Comparison of ENCODE assay signal across 18 cellular contexts in the genomic region with DNA sequence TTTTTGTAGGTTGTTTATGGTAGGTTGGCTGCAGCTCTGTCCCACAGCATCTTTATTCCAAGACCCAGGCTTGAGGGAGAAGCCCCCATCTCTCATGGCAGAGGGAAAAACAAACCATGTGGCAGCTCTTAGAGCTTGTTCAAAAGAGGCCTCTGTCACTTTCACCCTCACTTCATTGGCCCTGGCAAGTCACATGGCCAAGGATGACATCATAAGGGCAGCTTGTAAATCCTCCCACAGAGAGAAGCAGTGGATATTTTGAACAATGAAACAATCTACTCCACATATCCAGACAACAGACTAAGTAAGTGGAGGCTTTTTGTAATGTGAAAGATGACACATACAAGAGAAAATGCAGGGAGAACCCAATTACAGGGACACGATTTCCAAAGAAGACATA.
DNase-seq lines count a peak whose midpoint lies in the region; ATAC-seq lines count a peak whose summit lies in the region.
"Had no signal": no experiment of that assay in that cellular context is flagged by ENCODE, and none has a peak within 500 bp of the region (broad histone marks: within the 10 kb centered on the region; RNA-seq: fewer than 3 reads in every experiment).

No MANE protein-coding gene starts in this region.

- no peaks in the 10 kb centered on the region for H3K79me2 ChIP-seq in GM23248 (ENCODE audit: insufficient read depth)

- no peak for ATAC-seq in HG03139 (IDR thresholded peaks at IDR 0.05; ENCODE audit: unreplicated experiment)
- ATAC-seq: activated T-cell treated with anti-CD3 and anti-CD28 coated beads, Interleukin-2, amount 50 U/mL, for 72 hours had no signal

- WGBS in GM23248 (ENCODE audit: low coverage in 1 of 2, low lambda C conversion rate in 2 of 2, missing lambda C conversion rate in 2 of 2), 2 experiments: 0% methylated on average over 1 of the region's 1 CpG

- no peaks in the 10 kb centered on the region for H3K4me1 Mint-ChIP-seq in activated CD4-positive, alpha-beta T cell treated with anti-CD3 and anti-CD28 coated beads, Interleukin-2, amount 10 ng/mL, durations not matched to agents 24 days and 14 days
- no peaks in the 10 kb centered on the region for H3K4me1 Mint-ChIP-seq in activated naive CD4-positive, alpha-beta T cell treated with anti-CD3 and anti-CD28 coated beads for 36 hours (ENCODE audit: low read depth)

- no peaks in the 10 kb centered on the region for H3K9me3 Mint-ChIP-seq in activated CD4-positive, alpha-beta T cell treated with anti-CD3 and anti-CD28 coated beads, Interleukin-2, amount 10 ng/mL, durations not matched to agents 24 days and 14 days
- no peaks in the 10 kb centered on the region for H3K9me3 Mint-ChIP-seq in activated naive CD4-positive, alpha-beta T cell treated with anti-CD3 and anti-CD28 coated beads for 36 hours
- H3K9me3 Mint-ChIP-seq: activated T-cell treated with anti-CD3 and anti-CD28 coated beads, Interleukin-2, amount 50 U/mL, for 72 hours had no signal

- peak; percentile 22 for DNase-seq in A172 (ENCODE audit: low spot score)
- DNase-seq in GM23248: peak; percentile 29
- DNase-seq in astrocyte of the hippocampus (ENCODE audit: low read depth, low spot score): peak; percentile 21
- peak; percentile 41 for DNase-seq in islet precursor cell
- no peak for DNase-seq in SKM-1 treated with dmso at 0.1 percent for 144 hours (lab: John Stamatoyannopoulos, UW; ENCODE audit: unreplicated experiment)
- no peak for DNase-seq in activated CD4-positive, alpha-beta T cell treated with anti-CD3 and anti-CD28 coated beads, Interleukin-2, amount 10 ng/mL, durations not matched to agents 24 days and 14 days
- DNase-seq in activated naive CD4-positive, alpha-beta T cell treated with anti-CD3 and anti-CD28 coated beads for 36 hours: no peak
- DNase-seq: activated CD4-positive, alpha-beta T cell treated with anti-CD3 and anti-CD28 coated beads, Interleukin-2, amount 50 U/mL, for 1 hour; activated T-cell treated with anti-CD3 and anti-CD28 coated beads, Interleukin-2, amount 50 U/mL, for 72 hours; AML-193; mesenchymal stem cell; NCI-H2029 treated with DMSO at 0.1 percent for 48 hours; NK-92 treated with Interleukin-12 subunit alpha and Interleukin-12 subunit beta, amount 100 ng/mL, for 24 hours; Right ventricle myocardium superior had no signal

- H3K27ac ChIP-seq in GM23248: no peak overlapping the region
- H3K27ac ChIP-seq: esophagus muscularis mucosa, spleen, stomach had no signal

- CTCF ChIA-PET in activated naive CD4-positive, alpha-beta T cell treated with anti-CD3 and anti-CD28 coated beads for 36 hours (lab: Charles Lee): no interaction called here

- H3K9ac ChIP-seq in GM23248: no peak overlapping the region

- no peaks in the 10 kb centered on the region for H3K36me3 Mint-ChIP-seq in activated CD4-positive, alpha-beta T cell treated with anti-CD3 and anti-CD28 coated beads, Interleukin-2, amount 10 ng/mL, durations not matched to agents 24 days and 14 days (ENCODE audit: low read depth)
- H3K36me3 Mint-ChIP-seq in activated naive CD4-positive, alpha-beta T cell treated with anti-CD3 and anti-CD28 coated beads for 36 hours (ENCODE audit: low read depth): no peaks in the 10 kb centered on the region

- peaks cover 13% of the 10 kb centered on the region for H3K27me3 Mint-ChIP-seq in activated CD4-positive, alpha-beta T cell treated with anti-CD3 and anti-CD28 coated beads, Interleukin-2, amount 10 ng/mL, durations not matched to agents 24 days and 14 days
- peaks cover 4% of the 10 kb centered on the region for H3K27me3 Mint-ChIP-seq in activated naive CD4-positive, alpha-beta T cell treated with anti-CD3 and anti-CD28 coated beads for 36 hours (ENCODE audit: low read depth)

- H3K4me3 ChIP-seq in GM23248: no peak overlapping the region
- H3K4me3 ChIP-seq: esophagus muscularis mucosa, spleen, stomach had no signal

- intact Hi-C loops in activated CD4-positive, alpha-beta T cell treated with anti-CD3 and anti-CD28 coated beads, Interleukin-2, amount 10 ng/mL, durations not matched to agents 24 days and 14 days (cut with micrococcal nuclease): no loop called here
- intact Hi-C loops in activated naive CD4-positive, alpha-beta T cell treated with anti-CD3 and anti-CD28 coated beads for 36 hours (cut with micrococcal nuclease): no loop called here

- no peak overlapping the region for H3K27ac Mint-ChIP-seq in activated CD4-positive, alpha-beta T cell treated with anti-CD3 and anti-CD28 coated beads, Interleukin-2, amount 10 ng/mL, durations not matched to agents 24 days and 14 days
- H3K27ac Mint-ChIP-seq in activated naive CD4-positive, alpha-beta T cell treated with anti-CD3 and anti-CD28 coated beads for 36 hours: no peak overlapping the region
- H3K27ac Mint-ChIP-seq: activated T-cell treated with anti-CD3 and anti-CD28 coated beads, Interleukin-2, amount 50 U/mL, for 72 hours had no signal

- no peak overlapping the region for H3K4me2 ChIP-seq in GM23248 (ENCODE audit: unreplicated experiment)

- no peak overlapping the region for H3K4me3 Mint-ChIP-seq in activated CD4-positive, alpha-beta T cell treated with anti-CD3 and anti-CD28 coated beads, Interleukin-2, amount 10 ng/mL, durations not matched to agents 24 days and 14 days
- no peak overlapping the region for H3K4me3 Mint-ChIP-seq in activated naive CD4-positive, alpha-beta T cell treated with anti-CD3 and anti-CD28 coated beads for 36 hours
- H3K4me3 Mint-ChIP-seq: activated T-cell treated with anti-CD3 and anti-CD28 coated beads, Interleukin-2, amount 50 U/mL, for 72 hours had no signal

- no peaks in the 10 kb centered on the region for H3K9me3 ChIP-seq in GM23248 (ENCODE audit: low read depth)
- H3K9me3 ChIP-seq: esophagus muscularis mucosa, stomach had no signal

- no peaks in the 10 kb centered on the region for H4K20me1 ChIP-seq in GM23248 (ENCODE audit: insufficient read depth)

- H3K4me1 ChIP-seq in GM23248 (ENCODE audit: insufficient read depth): no peaks in the 10 kb centered on the region

- H3K27me3 ChIP-seq in GM23248 (replicated peaks; ENCODE audit: insufficient read depth): no peaks in the 10 kb centered on the region

- no peaks in the 10 kb centered on the region for H3K36me3 ChIP-seq in GM23248 (ENCODE audit: low read depth)
- H3K36me3 ChIP-seq: esophagus muscularis mucosa, spleen, stomach had no signal

- no peaks in the 10 kb centered on the region for H3K9me2 ChIP-seq in GM23248 (ENCODE audit: insufficient read depth)

- H2AFZ ChIP-seq in GM23248: no peak overlapping the region

- H3F3A ChIP-seq in GM23248 (ENCODE audit: insufficient read depth): no peaks in the 10 kb centered on the region

- in situ Hi-C loops in GM23248 (cut with MboI): no loop called here

Comparison
In these comparisons a context has a peak if more than half of its experiments do, and no peak if none do; other contexts are left out.
1. DNase-seq: peak in A172 (single experiment), GM23248 (single experiment), astrocyte of the hippocampus (single experiment) and islet precursor cell (single experiment); none in SKM-1 treated with dmso at 0.1 percent for 144 hours (single experiment), activated CD4-positive, alpha-beta T cell treated with anti-CD3 and anti-CD28 coated beads, Interleukin-2, amount 10 ng/mL, durations not matched to agents 24 days and 14 days (single experiment) and activated naive CD4-positive, alpha-beta T cell treated with anti-CD3 and anti-CD28 coated beads for 36 hours (single experiment).